In the genomic region with DNA sequence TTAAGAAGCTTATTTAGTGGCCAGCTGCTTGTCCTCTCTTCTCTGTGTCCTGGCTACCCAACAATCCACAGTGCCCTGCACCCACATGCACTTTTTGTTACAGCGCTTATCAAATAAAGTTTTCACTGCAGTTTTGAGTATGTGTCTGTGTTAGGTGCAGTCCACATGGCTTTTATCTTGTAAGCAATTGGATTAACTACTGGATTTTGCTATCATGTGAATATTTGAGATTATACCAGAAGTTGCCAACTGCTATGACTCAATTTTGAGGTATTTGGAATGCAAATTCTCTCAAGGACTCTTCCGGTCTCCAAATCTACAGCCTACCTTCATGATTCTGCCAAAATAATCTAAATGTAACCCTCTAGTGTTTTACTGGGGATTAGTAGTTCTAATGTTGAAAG, we compare ENCODE assay signal across 14 cellular contexts.
"Had no signal": no experiment of that assay in that cellular context is flagged by ENCODE, and none has a peak within 500 bp of the region (broad histone marks: within the 10 kb centered on the region; RNA-seq: fewer than 3 reads in every experiment).

No MANE protein-coding gene starts in this region.

- ATAC-seq: activated naive CD4-positive, alpha-beta T cell treated with anti-CD3 and anti-CD28 coated beads, Interleukin-2, amount 50 U/mL, for 72 hours; gastroesophageal sphincter; stimulated activated naive CD8-positive, alpha-beta T cell treated with anti-CD3 and anti-CD28 coated beads, Interleukin-15, Interleukin-2, amounts not matched to agents 100 U/mL and 50 U/mL, for 24 hours had no signal

- H3K36me3 ChIP-seq: breast epithelium, gastroesophageal sphincter, suprapubic skin, upper lobe of left lung had no signal

- H3K27ac ChIP-seq: breast epithelium, gastroesophageal sphincter, suprapubic skin, upper lobe of left lung had no signal

- DNase-seq: activated CD4-positive, alpha-beta T cell treated with anti-CD3 and anti-CD28 coated beads, Interleukin-2, amount 50 U/mL, for 4 hours; activated CD4-positive, CD25-positive, alpha-beta regulatory T cell treated with anti-CD3 and anti-CD28 coated beads, Interleukin-2, amount 50 U/mL, for 72 hours; activated effector memory CD4-positive, alpha-beta T cell treated with Interleukin-2 at 50 U/mL for 16 hours; activated T-cell treated with anti-CD3 and anti-CD28 coated beads, Interleukin-2, amount 50 U/mL, for 24 hours; hippocampal formation; nephron progenitor cell; stimulated activated CD4-positive, alpha-beta T cell treated with anti-CD3 and anti-CD28 coated beads, Interleukin-4, amount 100 ng/mL, for 1 hour; stimulated activated CD8-positive, alpha-beta memory T cell treated with anti-CD3 and anti-CD28 coated beads, Interleukin-4, amount 100 ng/mL, for 48 hours; stimulated activated naive CD8-positive, alpha-beta T cell treated with anti-CD3 and anti-CD28 coated beads, Interleukin-15, Interleukin-2, amounts not matched to agents 100 U/mL and 50 U/mL, for 24 hours; upper lobe of left lung had no signal

- H3K27me3 ChIP-seq: breast epithelium, gastroesophageal sphincter, suprapubic skin, upper lobe of left lung had no signal

- H3K9me3 ChIP-seq: breast epithelium, gastroesophageal sphincter, suprapubic skin, upper lobe of left lung had no signal

- H3K4me1 ChIP-seq: breast epithelium, gastroesophageal sphincter, suprapubic skin, upper lobe of left lung had no signal

- H3K4me3 ChIP-seq: breast epithelium, gastroesophageal sphincter, suprapubic skin, upper lobe of left lung had no signal
